Comparison of ENCODE assay signal across 8 cellular contexts in the genomic region with DNA sequence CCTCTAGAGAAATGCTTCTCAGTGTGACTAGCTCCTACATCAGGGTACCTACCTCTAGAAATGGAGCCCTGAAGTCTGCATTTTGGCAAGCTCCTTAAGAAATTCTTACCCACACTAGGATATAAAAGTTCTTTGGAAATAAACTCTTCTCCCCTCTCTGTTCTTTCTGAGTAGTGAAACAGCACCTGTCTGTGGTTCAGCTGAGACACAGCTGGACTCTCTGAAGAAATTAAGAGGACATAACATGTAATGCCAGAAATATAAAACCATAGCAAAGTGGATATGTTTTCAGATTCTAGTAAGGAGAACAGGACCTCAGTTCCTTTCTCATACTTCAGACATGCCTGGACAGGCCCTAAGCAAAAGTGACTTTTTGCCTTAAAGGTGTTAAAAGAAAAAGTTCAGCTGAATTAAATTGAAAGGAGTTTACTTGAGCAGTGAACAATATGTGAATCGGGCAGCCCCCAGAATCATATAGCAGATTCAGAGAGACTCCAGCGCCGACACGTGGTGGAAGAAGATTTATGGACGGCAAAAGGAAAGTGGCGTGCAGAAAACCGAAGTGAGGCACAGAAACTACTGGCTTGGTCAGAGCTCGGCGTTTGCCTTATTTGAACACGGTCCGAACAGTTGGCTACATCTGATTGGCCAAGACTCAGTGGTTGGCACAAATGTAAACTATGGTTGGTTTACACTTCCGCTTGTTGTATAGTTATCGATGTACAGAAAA.
DNase-seq lines count a peak whose midpoint lies in the region; ATAC-seq, FAIRE-seq and TF ChIP-seq lines count a peak whose summit lies in the region.

No MANE protein-coding gene starts in this region.

- no peaks in the 10 kb centered on the region for H3K27me3 ChIP-seq in pancreas

- FAIRE-seq in pancreas (lab: Jason Lieb, UNC), result no peak

- H3K4me3 ChIP-seq in GM12864 (ENCODE audit: low read depth, low read length), result no peak overlapping the region
- H3K4me3 ChIP-seq in LNCaP clone FGC (ENCODE audit: low read depth, low read length), result no peak overlapping the region
- no peak overlapping the region for H3K4me3 ChIP-seq in pancreas

- DNase-seq in GM12864 (ENCODE audit: low read depth), result no peak
- DNase-seq in LNCaP clone FGC (ENCODE audit: low read depth), result no peak
- DNase-seq in activated naive CD4-positive, alpha-beta T cell treated with anti-CD3 and anti-CD28 coated beads, Interleukin-2, amount 50 U/mL, for 16 hours, result peak; percentile 24
- DNase-seq in pancreas, result peak in 4 of 6 donors; percentile 26 to 58 (median 38)
- no peak for DNase-seq in SKM-1 (lab: John Stamatoyannopoulos, UW; ENCODE audit: unreplicated experiment)
- no peak for DNase-seq in AG08396 (ENCODE audit: low spot score)
- DNase-seq in GF-D8 (lab: John Stamatoyannopoulos, UW), result no peak

- peaks cover 0 to 4% (median 0%) of the 10 kb centered on the region in 3 donors for H3K4me1 ChIP-seq in pancreas

- H3K27ac ChIP-seq in pancreas, result no peak overlapping the region

- intact Hi-C loops in pancreas (cut with DNase I), result no loop called here

- 67 to 74% methylated on average over 13 of the region's 13 CpGs for WGBS in pancreas, 2 donors

- no peaks in the 10 kb centered on the region for H3K36me3 ChIP-seq in pancreas

- H3K9me3 ChIP-seq in pancreas, result no peaks in the 10 kb centered on the region

- peak; percentile 39 for TF ChIP-seq CTCF in GM12864 (IDR thresholded peaks at IDR 0.05; ENCODE audit: low read depth, low read length, missing control alignments)
- TF ChIP-seq CTCF in LNCaP clone FGC (IDR thresholded peaks at IDR 0.05; ENCODE audit: control insufficient read depth, extremely low read depth, insufficient read depth), result peak; percentile 44
- peak in 1 of 4 donors; percentile 11 for TF ChIP-seq CTCF in pancreas (IDR thresholded peaks at IDR 0.05)

- ATAC-seq in pancreas (peak; percentile 38 to 82 (median 76)), GM18868 (IDR thresholded peaks at IDR 0.05; ENCODE audit: unreplicated experiment) (no peak)

Comparison
In these comparisons a context has a peak if more than half of its experiments do, and no peak if none do; other contexts are left out.
1. DNase-seq: peak in activated naive CD4-positive, alpha-beta T cell treated with anti-CD3 and anti-CD28 coated beads, Interleukin-2, amount 50 U/mL, for 16 hours (single experiment) and pancreas (4 of 6); none in GM12864 (single experiment), LNCaP clone FGC (single experiment), SKM-1 (single experiment), AG08396 (single experiment) and GF-D8 (single experiment).